In the genomic region with DNA sequence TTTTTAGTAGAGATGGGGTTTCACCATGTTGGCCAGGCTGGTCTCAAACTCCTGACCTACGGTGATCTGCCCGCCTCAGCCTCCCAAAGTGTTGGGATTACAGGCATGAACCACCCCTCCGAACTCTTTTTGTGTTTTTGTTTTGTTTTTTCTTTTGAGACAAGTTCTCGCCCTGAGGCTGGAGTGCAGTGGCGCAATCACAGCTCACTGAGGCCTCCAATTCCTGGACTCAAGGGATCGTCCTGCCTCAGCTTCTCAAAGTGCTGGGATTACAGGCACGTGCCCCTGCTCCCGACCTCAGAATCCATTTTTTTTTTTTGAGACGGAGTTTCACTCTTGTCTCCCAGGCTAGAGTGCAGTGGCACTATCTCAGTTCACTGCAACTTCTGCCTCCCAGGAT, we compare ENCODE assay signal across 20 cellular contexts. TPM values are rescaled to one million over a fixed set of nuclear protein-coding genes. Genes with fewer than 3 reads are reported as not detected.
DNase-seq lines count a peak whose midpoint lies in the region; ATAC-seq, FAIRE-seq and TF ChIP-seq lines count a peak whose summit lies in the region.
"Had no signal": no experiment of that assay in that cellular context is flagged by ENCODE, and none has a peak within 500 bp of the region (broad histone marks: within the 10 kb centered on the region; RNA-seq: fewer than 3 reads in every experiment).

No MANE protein-coding gene starts in this region.

- dilution Hi-C loops in IMR-90 (cut with HindIII; ENCODE audit: low sequenced_read_pairs, unreplicated experiment): no loop called here

- BruUV-seq in IMR-90 (replicated peaks; lab: Mats Ljungman, UMichigan): no TSS peak

- no peak overlapping the region for H2AK9ac ChIP-seq in IMR-90 (replicated peaks; ENCODE audit: low read depth, low read length, poor library complexity)

- TF ChIP-seq POLR2A in IMR-90 (IDR thresholded peaks at IDR 0.05; ENCODE audit: low read depth, low read length): no peak

- H3K4ac ChIP-seq in IMR-90 (ENCODE audit: low read depth, low read length): no peak overlapping the region

- no peak overlapping the region for H2BK5ac ChIP-seq in IMR-90 (ENCODE audit: low read depth, low read length, poor library complexity, severe bottlenecking)

- CTCF ChIA-PET in IMR-90 (lab: Yijun Ruan, JAX): interaction anchor here (0.6 kb wide), 1 partner anchor 45 kb away, joined by 3 read pairs; no protein-coding TSS in a partner anchor

- no peaks in the 10 kb centered on the region for H3K9me3 ChIP-seq in IMR-90 (ENCODE audit: control insufficient read depth, insufficient read depth, low read length)
- H3K9me3 ChIP-seq: BE2C, Caco-2 had no signal

- H4K20me1 ChIP-seq in IMR-90 (ENCODE audit: insufficient read depth, low read length): no peaks in the 10 kb centered on the region

- H3K4me2 ChIP-seq in IMR-90 (ENCODE audit: low read depth, low read length): no peak overlapping the region
- H3K4me2 ChIP-seq: GM23338 had no signal

- H3K79me1 ChIP-seq in IMR-90 (ENCODE audit: low read depth in 1 of 2, low read length in 2 of 2): no peaks in the 10 kb centered on the region

- no peaks in the 10 kb centered on the region for H3K9me1 ChIP-seq in IMR-90 (ENCODE audit: insufficient read depth, low read length)

- H3K4me3 ChIP-seq in IMR-90 (ENCODE audit: insufficient read depth, low read depth, low read length) (no peak overlapping the region), epithelial cell of esophagus (ENCODE audit: low read length) (no peak overlapping the region)
- H3K4me3 ChIP-seq: GM23338 had no signal

- no peaks in the 10 kb centered on the region for H3K36me3 ChIP-seq in IMR-90 (ENCODE audit: control insufficient read depth, insufficient read depth, low read length)
- H3K36me3 ChIP-seq: BE2C had no signal

- H3K23ac ChIP-seq in IMR-90 (ENCODE audit: low read depth, low read length): no peak overlapping the region

- no peak overlapping the region for H2BK15ac ChIP-seq in IMR-90 (ENCODE audit: low read depth, low read length)

- H3K18ac ChIP-seq in IMR-90 (ENCODE audit: low read depth, low read length): no peak overlapping the region

- no peak overlapping the region for H2AFZ ChIP-seq in IMR-90 (replicated peaks; ENCODE audit: low read length, poor library complexity)
- H2AFZ ChIP-seq: GM23338 had no signal

- no peak overlapping the region for H4K5ac ChIP-seq in IMR-90 (ENCODE audit: low read depth, low read length)

- H3K14ac ChIP-seq in IMR-90 (replicated peaks; ENCODE audit: low read depth, low read length): no peak overlapping the region

- in situ Hi-C loops in IMR-90 (cut with MboI; ENCODE audit: low sequenced_read_pairs): no loop called here

- no peak overlapping the region for H4K8ac ChIP-seq in IMR-90 (ENCODE audit: low read depth in 2 of 2, low read length in 2 of 2)

- POLR2A ChIA-PET in IMR-90 (lab: Charles Lee; ENCODE audit: unreplicated experiment): no interaction called here

- TF ChIP-seq CTCF in IMR-90 (conservative IDR thresholded peaks at IDR 0.05; ENCODE audit: low read depth, low read length) (no peak), epithelial cell of esophagus (IDR thresholded peaks at IDR 0.05; ENCODE audit: insufficient read depth, low read depth, low read length, missing control alignments) (no peak)

- ATAC-seq in IMR-90 (ENCODE audit: low read depth) (no peak), HG03097 (IDR thresholded peaks at IDR 0.05; ENCODE audit: low FRiP score, unreplicated experiment) (no peak)
- ATAC-seq: GM23338 had no signal

- TF ChIP-seq RAD21 in IMR-90 (IDR thresholded peaks at IDR 0.05; ENCODE audit: low read length): no peak

- no peak overlapping the region for H2BK120ac ChIP-seq in IMR-90 (ENCODE audit: low read depth, low read length)

- no peak overlapping the region for H2BK20ac ChIP-seq in IMR-90 (ENCODE audit: low read depth, low read length)

- no peak for FAIRE-seq in HTR-8/SVneo (lab: Jason Lieb, UNC)
- FAIRE-seq: A204.1, D721Med, GM12892, GM18507, H54 had no signal

- intact Hi-C loops in IMR-90 (cut with micrococcal nuclease): no loop called here

- H3K4me1 ChIP-seq in IMR-90 (ENCODE audit: control insufficient read depth, insufficient read depth, low read length): no peaks in the 10 kb centered on the region
- H3K4me1 ChIP-seq: BE2C, Caco-2 had no signal

- H3K56ac ChIP-seq in IMR-90 (ENCODE audit: extremely low read depth, insufficient read depth, low read length): no peak overlapping the region

- no peak overlapping the region for H3K27ac ChIP-seq in IMR-90 (ENCODE audit: insufficient read depth, low read length)

- 82% methylated on average over 3 of the region's 9 CpGs; no CpG with 5 or more reads in 1 of the 2 experiments for WGBS in IMR-90 (ENCODE audit: extremely low coverage in 2 of 2, insufficient read length in 1 of 2), 2 experiments

- peaks cover 3% of the 10 kb centered on the region; the same call in 1 of the 2 replicates for H3K27me3 ChIP-seq in IMR-90 (ENCODE audit: control insufficient read depth, insufficient read depth, low read length)
- H3K27me3 ChIP-seq: BE2C had no signal

- no peak overlapping the region for H2AK5ac ChIP-seq in IMR-90 (ENCODE audit: low read depth, low read length)

- peak; percentile 35 for DNase-seq in ELF-1 (ENCODE audit: low read depth, low spot score)
- no peak for DNase-seq in IMR-90
- DNase-seq in epithelial cell of esophagus (ENCODE audit: low read depth): peak; percentile 43
- DNase-seq in HTR-8/SVneo (ENCODE audit: insufficient read length, low spot score): no peak
- DNase-seq: ACHN; BE2C; C1 segment of cervical spinal cord; Caco-2; CD4-positive, CD25-positive, alpha-beta regulatory T cell; GDM1; HCEC 1CT; Karpas-422; KBM-7 had no signal

- no peak overlapping the region for H3K9ac ChIP-seq in IMR-90 (ENCODE audit: low read depth, low read length)

- no peak overlapping the region for H4K91ac ChIP-seq in IMR-90 (ENCODE audit: insufficient read depth, low read depth, low read length)

TF ChIP-seq in IMR-90, 13 proteins besides CTCF, POLR2A, EP300 and RAD21:
- TF ChIP-seq CEBPB (IDR thresholded peaks at IDR 0.05; ENCODE audit: low read depth, low read length) (peak; percentile 46; the same call in 1 of the 2 replicates), SMC3 (IDR thresholded peaks at IDR 0.05; ENCODE audit: low read depth, low read length) (no peak)
TF ChIP-seq in IMR-90: peak in this region for 1.

RNA-seq across cellular contexts. Expression of a gene that starts 11.4 kb away (rescaled TPM):
- total RNA-seq in IMR-90 (2012; rRNA removed): 0.90 and 1.4 TPM in 2 replicates
- polyA plus RNA-seq in IMR-90 (2012; rRNA removed): 15.5 TPM in 2 replicates
- polyA plus RNA-seq in IMR-90 (2012; cell fraction: cytosol; rRNA removed): 11.5 and 18.1 TPM in 2 replicates
- polyA plus RNA-seq in IMR-90 (2012; cell fraction: nucleus; rRNA removed; ENCODE audit: low replicate concordance): 24.5 and 68.5 TPM in 2 replicates

RNA-seq across cellular contexts. Expression of a gene that starts 24.5 kb away (rescaled TPM):
- total RNA-seq in IMR-90 (2012; rRNA removed): not detected in 2 replicates
- polyA plus RNA-seq in IMR-90 (2012; rRNA removed): not detected in 2 replicates
- polyA plus RNA-seq in IMR-90 (2012; cell fraction: cytosol; rRNA removed): not detected in 2 replicates
- polyA plus RNA-seq in IMR-90 (2012; cell fraction: nucleus; rRNA removed; ENCODE audit: low replicate concordance): not detected in 2 replicates
- total RNA-seq: Caco-2; CD4-positive, CD25-positive, alpha-beta regulatory T cell had no signal
- polyA plus RNA-seq: CD4-positive, CD25-positive, alpha-beta regulatory T cell had no signal

RNA-seq across cellular contexts. Expression of a gene that starts 24.6 kb away (rescaled TPM):
- total RNA-seq in IMR-90 (2012; rRNA removed): 7.9 and 10.0 TPM in 2 replicates
- polyA plus RNA-seq in IMR-90 (2012; rRNA removed): 48.5 and 50.7 TPM in 2 replicates
- polyA plus RNA-seq in IMR-90 (2012; cell fraction: cytosol; rRNA removed): 39.1 and 50.8 TPM in 2 replicates
- 395 and 718 TPM in 2 replicates for polyA plus RNA-seq in IMR-90 (2012; cell fraction: nucleus; rRNA removed; ENCODE audit: low replicate concordance)

RNA-seq across cellular contexts. Expression of a gene that starts 27.0 kb away (rescaled TPM):
- 2.2 and 3.0 TPM in 2 replicates for total RNA-seq in IMR-90 (2012; rRNA removed)
- 6.8 and 7.0 TPM in 2 replicates for polyA plus RNA-seq in IMR-90 (2012; rRNA removed)
- polyA plus RNA-seq in IMR-90 (2012; cell fraction: cytosol; rRNA removed): 4.4 and 7.9 TPM in 2 replicates
- polyA plus RNA-seq in IMR-90 (2012; cell fraction: nucleus; rRNA removed; ENCODE audit: low replicate concordance): 15.3 and 29.9 TPM in 2 replicates

RNA-seq across cellular contexts. Expression of a gene that starts 34.9 kb away (rescaled TPM):
- 9.7 and 10.0 TPM in 2 replicates for total RNA-seq in IMR-90 (2012; rRNA removed)
- polyA plus RNA-seq in IMR-90 (2012; rRNA removed): 28.5 and 33.1 TPM in 2 replicates
- 16.5 and 25.3 TPM in 2 replicates for polyA plus RNA-seq in IMR-90 (2012; cell fraction: cytosol; rRNA removed)
- polyA plus RNA-seq in IMR-90 (2012; cell fraction: nucleus; rRNA removed; ENCODE audit: low replicate concordance): 159 and 263 TPM in 2 replicates

Comparison
In these comparisons a context has a peak if more than half of its experiments do, and no peak if none do; other contexts are left out.
1. DNase-seq: peak in ELF-1 (single experiment) and epithelial cell of esophagus (single experiment); none in IMR-90 (single experiment) and HTR-8/SVneo (single experiment).